ENCODE assay signal across 2 cellular contexts in the genomic region with DNA sequence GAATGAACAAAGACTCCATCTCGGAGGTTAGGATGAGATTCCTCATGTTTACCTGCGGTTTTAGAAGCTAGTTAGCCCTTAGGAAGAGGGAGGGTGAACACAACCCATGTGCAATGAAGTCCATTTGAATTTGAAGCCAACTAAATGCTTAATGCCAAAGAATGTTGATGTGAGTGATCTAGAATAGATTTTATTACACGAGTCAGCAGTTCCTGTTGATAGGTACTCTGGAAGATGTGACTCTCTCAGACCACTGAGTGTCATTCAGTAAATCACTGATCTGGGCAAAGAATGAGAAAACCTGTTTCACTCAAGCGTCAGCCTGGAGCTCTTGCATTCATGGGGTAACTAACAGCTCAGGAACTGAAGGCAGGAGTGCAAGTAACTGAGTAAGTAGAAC.
TF ChIP-seq lines count a peak whose summit lies in the region.

No MANE protein-coding gene starts in this region.

TF ChIP-seq in HepG2, 621 proteins besides CTCF, POLR2A, EP300 and RAD21:
- TF ChIP-seq MAFK (conservative IDR thresholded peaks at IDR 0.05 in 1 of 2, IDR thresholded peaks at IDR 0.05 in 1 of 2; ENCODE audit: low read length in 2 of 2) = peak; percentile 76 to 86
- TF ChIP-seq GLI4 (CRISPR knock-in tag; IDR thresholded peaks at IDR 0.05; ENCODE audit: borderline replicate concordance) = no peak
- TF ChIP-seq, protein P1, sequence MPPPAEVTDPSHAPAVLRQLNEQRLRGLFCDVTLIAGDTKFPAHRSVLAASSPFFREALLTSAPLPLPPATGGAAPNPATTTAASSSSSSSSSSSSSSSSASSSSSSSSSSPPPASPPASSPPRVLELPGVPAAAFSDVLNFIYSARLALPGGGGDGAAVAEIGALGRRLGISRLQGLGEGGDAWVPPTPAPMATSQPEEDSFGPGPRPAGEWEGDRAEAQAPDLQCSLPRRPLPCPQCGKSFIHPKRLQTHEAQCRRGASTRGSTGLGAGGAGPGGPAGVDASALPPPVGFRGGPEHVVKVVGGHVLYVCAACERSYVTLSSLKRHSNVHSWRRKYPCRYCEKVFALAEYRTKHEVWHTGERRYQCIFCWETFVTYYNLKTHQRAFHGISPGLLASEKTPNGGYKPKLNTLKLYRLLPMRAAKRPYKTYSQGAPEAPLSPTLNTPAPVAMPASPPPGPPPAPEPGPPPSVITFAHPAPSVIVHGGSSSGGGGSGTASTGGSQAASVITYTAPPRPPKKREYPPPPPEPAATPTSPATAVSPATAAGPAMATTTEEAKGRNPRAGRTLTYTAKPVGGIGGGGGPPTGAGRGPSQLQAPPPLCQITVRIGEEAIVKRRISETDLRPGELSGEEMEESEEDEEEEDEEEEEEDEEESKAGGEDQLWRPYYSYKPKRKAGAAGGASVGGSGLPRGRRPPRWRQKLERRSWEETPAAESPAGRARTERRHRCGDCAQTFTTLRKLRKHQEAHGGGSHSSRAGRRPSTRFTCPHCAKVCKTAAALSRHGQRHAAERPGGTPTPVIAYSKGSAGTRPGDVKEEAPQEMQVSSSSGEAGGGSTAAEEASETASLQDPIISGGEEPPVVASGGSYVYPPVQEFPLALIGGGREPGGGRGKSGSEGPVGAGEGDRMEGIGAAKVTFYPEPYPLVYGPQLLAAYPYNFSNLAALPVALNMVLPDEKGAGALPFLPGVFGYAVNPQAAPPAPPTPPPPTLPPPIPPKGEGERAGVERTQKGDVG (CRISPR knock-in tag; IDR thresholded peaks at IDR 0.05; ENCODE audit: borderline replicate concordance) = no peak
- peak; percentile 73 for TF ChIP-seq MAFF (IDR thresholded peaks at IDR 0.05; ENCODE audit: low read depth, low read length)

TF ChIP-seq in K562, 482 proteins besides CTCF, POLR2A, EP300 and RAD21:
- peak; percentile 43; the same call in 1 of the 2 replicates for TF ChIP-seq MAFG (tag; conservative IDR thresholded peaks at IDR 0.05)
- peak; percentile 45; the same call in 1 of the 2 replicates for TF ChIP-seq MAFK (IDR thresholded peaks at IDR 0.05; ENCODE audit: low read length)
- no peak for TF ChIP-seq MEF2D (tag; conservative IDR thresholded peaks at IDR 0.05; ENCODE audit: low read depth)
- TF ChIP-seq C11orf30 (IDR thresholded peaks at IDR 0.05; ENCODE audit: low read depth) = peak; percentile 44
- TF ChIP-seq ATF1 (CRISPR knock-in tag; IDR thresholded peaks at IDR 0.05) = no peak
- no peak for TF ChIP-seq ATF1 (tag; IDR thresholded peaks at IDR 0.05)
- TF ChIP-seq ZNF316 (IDR thresholded peaks at IDR 0.05) = peak; percentile 74; the same call in 1 of the 2 replicates
- TF ChIP-seq MAFF (IDR thresholded peaks at IDR 0.05; ENCODE audit: low read length) = peak; percentile 61; the same call in 1 of the 2 replicates
